Comparison of ENCODE assay signal across 12 cellular contexts in the genomic region with DNA sequence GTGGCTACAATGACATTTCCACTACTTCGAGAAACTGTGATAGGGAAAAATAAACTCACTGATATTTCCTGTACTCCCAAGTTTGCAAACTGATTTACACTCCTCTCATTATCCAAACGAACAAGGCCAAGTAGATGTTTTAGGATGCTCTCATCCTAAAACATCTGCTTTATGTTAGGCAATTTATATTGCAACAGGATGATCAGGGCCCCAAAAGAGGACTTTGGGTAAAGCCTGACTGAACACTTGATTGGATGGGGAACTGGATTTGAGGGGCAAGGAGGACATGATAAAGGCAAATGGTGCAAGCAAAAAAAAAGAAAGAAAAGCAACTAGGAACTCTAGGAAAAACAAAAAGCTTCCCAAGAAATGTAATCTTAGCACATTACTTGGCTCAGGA. TPM values are rescaled to one million over a fixed set of nuclear protein-coding genes. Genes with fewer than 3 reads are reported as not detected.
DNase-seq lines count a peak whose midpoint lies in the region; ATAC-seq and TF ChIP-seq lines count a peak whose summit lies in the region.
"Had no signal": no experiment of that assay in that cellular context is flagged by ENCODE, and none has a peak within 500 bp of the region (broad histone marks: within the 10 kb centered on the region; RNA-seq: fewer than 3 reads in every experiment).

No MANE protein-coding gene starts in this region.

- H3K4me1 ChIP-seq in GM23248 (ENCODE audit: insufficient read depth) = no peaks in the 10 kb centered on the region

- H3K9me3 ChIP-seq in GM23248 (ENCODE audit: low read depth) = no peaks in the 10 kb centered on the region
- H3K9me3 ChIP-seq: thoracic aorta had no signal

- H3K27ac Mint-ChIP-seq in effector memory CD8-positive, alpha-beta T cell = peak overlapping the region in 1 of 2 donors; percentile 42
- H3K27ac Mint-ChIP-seq in neural crest cell (ENCODE audit: unreplicated experiment) = peak overlapping the region; percentile 5

- H3K9me2 ChIP-seq in GM23248 (ENCODE audit: insufficient read depth) = no peaks in the 10 kb centered on the region

- H3K79me2 ChIP-seq in GM23248 (ENCODE audit: insufficient read depth) = no peaks in the 10 kb centered on the region

- H3K4me3 Mint-ChIP-seq in effector memory CD8-positive, alpha-beta T cell = peak overlapping the region; percentile 84 to 92
- H3K4me3 Mint-ChIP-seq in neural crest cell = peak overlapping the region; percentile 47

- no peaks in the 10 kb centered on the region for H3K9me3 Mint-ChIP-seq in effector memory CD8-positive, alpha-beta T cell
- H3K9me3 Mint-ChIP-seq in neural crest cell = no peaks in the 10 kb centered on the region

- no peak overlapping the region for H3K9ac ChIP-seq in GM23248

- H3K36me3 Mint-ChIP-seq in effector memory CD8-positive, alpha-beta T cell (ENCODE audit: insufficient read depth) = peaks cover 19% of the 10 kb centered on the region
- H3K36me3 Mint-ChIP-seq in neural crest cell (ENCODE audit: low read depth) = peaks cover 5% of the 10 kb centered on the region

- no peaks in the 10 kb centered on the region for H4K20me1 ChIP-seq in GM23248 (ENCODE audit: insufficient read depth)

- 55 to 56% methylated on average over 2 of the region's 2 CpGs for WGBS in GM23248 (ENCODE audit: low coverage in 1 of 2, low lambda C conversion rate in 2 of 2, missing lambda C conversion rate in 2 of 2), 2 experiments

- H3K4me2 ChIP-seq in GM23248 (ENCODE audit: unreplicated experiment) = no peak overlapping the region
- H3K4me2 ChIP-seq: smooth muscle cell had no signal

- no peaks in the 10 kb centered on the region for H3K27me3 Mint-ChIP-seq in effector memory CD8-positive, alpha-beta T cell
- no peaks in the 10 kb centered on the region for H3K27me3 Mint-ChIP-seq in neural crest cell (ENCODE audit: low read depth)

- peaks cover 11% of the 10 kb centered on the region; the same call in 1 of the 2 replicates for H3F3A ChIP-seq in GM23248 (ENCODE audit: insufficient read depth)

- H3K27me3 ChIP-seq in GM23248 (replicated peaks; ENCODE audit: insufficient read depth) = peaks cover 25% of the 10 kb centered on the region

- no peak for TF ChIP-seq CTCF in neural crest cell (conservative IDR thresholded peaks at IDR 0.05)

- DNase-seq in DMS79 treated with DMSO at 0.1 percent for 48 hours (lab: John Stamatoyannopoulos, UW) = peak; percentile 35
- DNase-seq in DMS79 (lab: John Stamatoyannopoulos, UW) = no peak
- DNase-seq in GM23248 = peak; percentile 33
- no peak for DNase-seq in effector memory CD8-positive, alpha-beta T cell
- no peak for DNase-seq in neural crest cell (ENCODE audit: low read depth, low spot score)
- no peak for DNase-seq in cerebellar nuclear complex (lab: John Stamatoyannopoulos, UW)
- no peak for DNase-seq in NCI-H1930 (lab: John Stamatoyannopoulos, UW)
- DNase-seq in HuH-7 (ENCODE audit: low spot score) = no peak
- DNase-seq: DMS 273 treated with DMSO at 0.1 percent for 48 hours had no signal

- no peak overlapping the region for H2AFZ ChIP-seq in GM23248

- ATAC-seq in effector memory CD8-positive, alpha-beta T cell (replicated peaks) = no peak

- no peak overlapping the region for H3K27ac ChIP-seq in GM23248
- H3K27ac ChIP-seq: 22Rv1 had no signal

- no peak overlapping the region for H3K4me3 ChIP-seq in GM23248
- H3K4me3 ChIP-seq: smooth muscle cell, thoracic aorta had no signal

- no peaks in the 10 kb centered on the region for H3K36me3 ChIP-seq in GM23248 (ENCODE audit: low read depth)

- peaks cover 7 to 9% of the 10 kb centered on the region in 2 donors for H3K4me1 Mint-ChIP-seq in effector memory CD8-positive, alpha-beta T cell (ENCODE audit: low read depth in 2 of 2)
- peaks cover 30% of the 10 kb centered on the region for H3K4me1 Mint-ChIP-seq in neural crest cell

- in situ Hi-C loops in GM23248 (cut with MboI) = no loop called here

RNA-seq across cellular contexts. Expression of a gene that starts 2.1 kb away (rescaled TPM):
- total RNA-seq in GM23248 (2014; rRNA removed; shearing (Covaris generic)) = 0.86 and 0.89 TPM in 2 replicates
- 0.76 and 1.3 TPM in 2 replicates for polyA plus RNA-seq in GM23248 (2016; fragmentation: Nextera tagmentation; extraction: Ambion mirVana)
- total RNA-seq in neural crest cell = 143 and 152 TPM in 2 replicates

RNA-seq across cellular contexts. Expression of a gene that starts 38.5 kb away (rescaled TPM):
- 6.3 and 11.9 TPM in 2 replicates for total RNA-seq in GM23248 (2014; rRNA removed; shearing (Covaris generic))
- polyA plus RNA-seq in GM23248 (2016; fragmentation: Nextera tagmentation; extraction: Ambion mirVana) = 34.1 and 35.0 TPM in 2 replicates
- total RNA-seq in neural crest cell = 63.2 and 65.8 TPM in 2 replicates

RNA-seq across cellular contexts. Expression of a gene that starts 46.4 kb away (rescaled TPM):
- total RNA-seq in GM23248 (2014; rRNA removed; shearing (Covaris generic)) = 2.8 and 6.2 TPM in 2 replicates
- polyA plus RNA-seq in GM23248 (2016; fragmentation: Nextera tagmentation; extraction: Ambion mirVana) = 1.6 and 2.3 TPM in 2 replicates
- 8.6 TPM in 2 replicates for total RNA-seq in neural crest cell

Comparison
In these comparisons a context has a peak if more than half of its experiments do, and no peak if none do; other contexts are left out.
1. DNase-seq: peak in DMS79 treated with DMSO at 0.1 percent for 48 hours (single experiment) and GM23248 (single experiment); none in DMS79 (single experiment), effector memory CD8-positive, alpha-beta T cell (0 of 3), neural crest cell (single experiment), cerebellar nuclear complex (0 of 2), NCI-H1930 (0 of 2) and HuH-7 (single experiment).
2. RNA of a gene that starts 2.1 kb away (total RNA-seq): 143 to 152 TPM in neural crest cell; 0.86 to 0.89 TPM in GM23248; every median in the first group is over 10 times any median in the second.